In the genomic region with DNA sequence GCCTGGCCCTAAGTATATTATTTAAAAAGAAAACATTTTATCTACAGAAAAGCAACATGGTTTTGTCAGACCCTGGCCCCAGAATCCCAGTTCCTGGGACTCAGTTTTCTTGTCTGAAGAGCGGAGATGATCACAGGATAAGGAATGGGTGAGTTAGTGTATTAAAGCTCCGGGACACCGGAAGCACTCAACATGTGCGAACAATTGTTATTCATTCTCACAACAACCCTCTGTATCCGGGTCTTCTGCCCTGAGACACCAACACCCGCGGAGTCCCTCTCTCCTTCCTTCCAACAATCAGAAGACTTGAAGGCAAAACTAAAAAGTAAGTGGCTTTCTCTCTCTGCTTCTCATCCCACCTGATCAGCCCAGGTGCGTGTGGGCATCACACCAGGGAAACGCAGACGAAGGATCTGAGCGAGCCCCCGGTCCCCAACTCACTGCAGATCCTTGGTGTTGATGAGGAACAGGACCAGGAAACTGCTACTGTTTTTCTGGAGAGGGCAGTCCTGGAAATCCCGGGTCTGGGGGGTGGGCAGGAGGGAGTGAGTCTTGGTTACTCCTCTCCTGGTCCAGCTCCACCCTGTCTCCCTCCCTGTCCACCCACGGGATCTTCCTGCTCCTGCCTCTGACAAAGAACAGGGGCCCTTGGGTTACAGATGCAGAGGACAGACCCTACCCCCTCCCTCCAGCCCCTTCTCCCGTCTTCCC, we compare ENCODE assay signal across 6 cellular contexts. TPM values are rescaled to one million over a fixed set of nuclear protein-coding genes. Genes with fewer than 3 reads are reported as not detected.
A peak's percentile ranks its signal among the peaks of the same experiment; 100 is the strongest.
DNase-seq lines count a peak whose midpoint lies in the region; ATAC-seq and TF ChIP-seq lines count a peak whose summit lies in the region.

No MANE protein-coding gene starts in this region.

- intact Hi-C loops in dendritic cell treated with granulocyte-macrophage colony-stimulating factor and Interleukin-4, amounts not matched to agents 40 ng/mL and 50 ng/mL, for 4 days (cut with micrococcal nuclease) = no loop called here
- intact Hi-C loops in sigmoid colon (cut with DNase I) = loop anchor here (5.0 to 10.0 kb wide), 5 partner anchors 103 to 1189 kb away; partner anchors contain the start of genes CTXN1, PNPLA6, SNAPC2 and TNFSF9

- H3K36me3 ChIP-seq in sigmoid colon = peaks cover 0 to 36% (median 30%) of the 10 kb centered on the region in 4 donors

- H3K4me1 Mint-ChIP-seq in IgD-negative memory B cell = peaks cover 22 to 25% (median 25%) of the 10 kb centered on the region in 3 donors
- peaks cover 30% of the 10 kb centered on the region for H3K4me1 Mint-ChIP-seq in dendritic cell treated with granulocyte-macrophage colony-stimulating factor and Interleukin-4, amounts not matched to agents 40 ng/mL and 50 ng/mL, for 4 days (ENCODE audit: low read depth)

- no peak overlapping the region for H3K4me3 ChIP-seq in sigmoid colon

- no peak for TF ChIP-seq POLR2A in sigmoid colon (IDR thresholded peaks at IDR 0.05)

- ATAC-seq in HG03460 (IDR thresholded peaks at IDR 0.05; ENCODE audit: unreplicated experiment) = no peak

- no peaks in the 10 kb centered on the region for H3K27me3 Mint-ChIP-seq in IgD-negative memory B cell
- no peaks in the 10 kb centered on the region for H3K27me3 Mint-ChIP-seq in dendritic cell treated with granulocyte-macrophage colony-stimulating factor and Interleukin-4, amounts not matched to agents 40 ng/mL and 50 ng/mL, for 4 days

- H3K27me3 ChIP-seq in sigmoid colon = no peaks in the 10 kb centered on the region

- WGBS in sigmoid colon, 2 donors = 79 to 82% methylated on average over 15 of the region's 15 CpGs

- H3K36me3 Mint-ChIP-seq in IgD-negative memory B cell = no peaks in the 10 kb centered on the region
- H3K36me3 Mint-ChIP-seq in dendritic cell treated with granulocyte-macrophage colony-stimulating factor and Interleukin-4, amounts not matched to agents 40 ng/mL and 50 ng/mL, for 4 days (ENCODE audit: low read depth) = peaks cover 69% of the 10 kb centered on the region

- peak overlapping the region; percentile 93 to 97 (median 96) for H3K27ac ChIP-seq in sigmoid colon

- no peaks in the 10 kb centered on the region for H3K9me3 Mint-ChIP-seq in IgD-negative memory B cell
- H3K9me3 Mint-ChIP-seq in dendritic cell treated with granulocyte-macrophage colony-stimulating factor and Interleukin-4, amounts not matched to agents 40 ng/mL and 50 ng/mL, for 4 days = no peaks in the 10 kb centered on the region

- no peak for TF ChIP-seq EP300 in sigmoid colon (IDR thresholded peaks at IDR 0.05)

- no peak for DNase-seq in sigmoid colon
- no peak for DNase-seq in stimulated activated naive CD4-positive, alpha-beta T cell treated with Interleukin-2 at 50 U/mL for 16 hours (lab: John Stamatoyannopoulos, UW)
- no peak for DNase-seq in NCI-H1930 (lab: John Stamatoyannopoulos, UW)

- H3K4me3 Mint-ChIP-seq in IgD-negative memory B cell = peak overlapping the region in 2 of 4 donors; percentile 28 to 98
- no peak overlapping the region for H3K4me3 Mint-ChIP-seq in dendritic cell treated with granulocyte-macrophage colony-stimulating factor and Interleukin-4, amounts not matched to agents 40 ng/mL and 50 ng/mL, for 4 days

- H3K27ac Mint-ChIP-seq in IgD-negative memory B cell = peak overlapping the region in 2 of 3 donors; percentile 46 to 76
- H3K27ac Mint-ChIP-seq in dendritic cell treated with granulocyte-macrophage colony-stimulating factor and Interleukin-4, amounts not matched to agents 40 ng/mL and 50 ng/mL, for 4 days = peak overlapping the region; percentile 91

- no peak for TF ChIP-seq CTCF in sigmoid colon (IDR thresholded peaks at IDR 0.05)

- H3K9me3 ChIP-seq in sigmoid colon = no peaks in the 10 kb centered on the region

- peaks cover 0 to 44% (median 30%) of the 10 kb centered on the region in 4 donors for H3K4me1 ChIP-seq in sigmoid colon

RNA-seq across cellular contexts. Expression of gene GPR108, which starts 2.0 kb away (rescaled TPM):
- polyA plus RNA-seq in IgD-negative memory B cell (81.3 TPM), sigmoid colon (10 to 100 TPM; 39.0 to 91.1 (median 53.4) TPM)
- total RNA-seq in sigmoid colon = 10 to 100 TPM; 44.5 to 67.3 (median 58.8) TPM

RNA-seq across cellular contexts. Expression of gene TRIP10, which starts 4.1 kb away (rescaled TPM):
- 4.0 TPM for polyA plus RNA-seq in IgD-negative memory B cell
- total RNA-seq in sigmoid colon = 100 to 1,000 TPM in 1 of 4 donors, 10 to 100 TPM in 3; 73.1 to 117 (median 90.1) TPM
- 10 to 100 TPM; 49.5 to 76.7 (median 70.3) TPM for polyA plus RNA-seq in sigmoid colon

RNA-seq across cellular contexts. Expression of gene C3, which starts 14.9 kb away (rescaled TPM):
- polyA plus RNA-seq in IgD-negative memory B cell = not detected
- 1,000 to 10,000 TPM in 1 of 4 donors, 100 to 1,000 TPM in 3; 317 to 1,284 (median 452) TPM for total RNA-seq in sigmoid colon
- 100 to 1,000 TPM in 1 of 3 donors, 10 to 100 TPM in 1, 1 to 10 TPM in 1; 9.0 to 313 (median 66.7) TPM for polyA plus RNA-seq in sigmoid colon

RNA-seq across cellular contexts. Expression of gene SH2D3A, which starts 31.9 kb away (rescaled TPM):
- 32.7 TPM for polyA plus RNA-seq in IgD-negative memory B cell
- under 1 TPM in 1 of 4 donors, not detected in 3; 0.66 TPM for total RNA-seq in sigmoid colon
- polyA plus RNA-seq in sigmoid colon = 10 to 100 TPM; 23.8 to 42.7 (median 30.0) TPM

RNA-seq across cellular contexts. Expression of gene VAV1, which starts 37.2 kb away (rescaled TPM):
- 47.5 TPM for polyA plus RNA-seq in IgD-negative memory B cell
- total RNA-seq in sigmoid colon = 1 to 10 TPM; 3.0 to 4.6 (median 4.3) TPM
- 10 to 100 TPM in 1 of 3 donors, 1 to 10 TPM in 2; 2.4 to 18.9 (median 3.7) TPM for polyA plus RNA-seq in sigmoid colon

Comparison
In these comparisons a context has a peak if more than half of its experiments do, and no peak if none do; other contexts are left out.
1. RNA of gene TRIP10, which starts 4.1 kb away (polyA plus RNA-seq): 49.5 to 76.7 TPM in sigmoid colon; 4.0 TPM in IgD-negative memory B cell (single experiment); every median in the first group is over 10 times any median in the second.
2. RNA of gene C3, which starts 14.9 kb away (polyA plus RNA-seq): 9.0 to 313 TPM in sigmoid colon; not detected in IgD-negative memory B cell (single experiment); every median in the first group is over 10 times any median in the second.